11 cellular contexts compared by ENCODE assay signal in the genomic region with DNA sequence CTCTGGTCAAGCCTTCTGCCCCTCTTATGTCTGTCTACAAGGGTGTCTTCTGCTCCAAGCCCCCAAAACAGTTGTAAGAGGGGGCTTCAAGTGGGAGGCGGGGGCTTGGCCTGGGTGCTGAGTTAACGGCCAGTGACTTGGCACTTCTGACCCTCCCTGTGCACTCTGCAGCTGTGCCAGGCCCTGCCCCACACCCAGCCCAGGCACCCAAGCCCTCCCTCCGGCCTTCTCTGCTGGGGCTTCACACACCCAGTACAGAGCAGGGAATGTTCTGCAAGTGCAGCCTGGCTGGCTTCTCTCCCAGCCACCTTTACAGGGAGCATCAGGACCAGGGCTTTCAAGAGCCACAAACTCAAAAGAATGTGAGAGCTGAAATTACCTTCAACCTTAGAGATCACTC. TPM values are rescaled to one million over a fixed set of nuclear protein-coding genes. Genes with fewer than 3 reads are reported as not detected.
DNase-seq lines count a peak whose midpoint lies in the region; ATAC-seq and TF ChIP-seq lines count a peak whose summit lies in the region.
"Had no signal": no experiment of that assay in that cellular context is flagged by ENCODE, and none has a peak within 500 bp of the region (broad histone marks: within the 10 kb centered on the region; RNA-seq: fewer than 3 reads in every experiment).

No MANE protein-coding gene starts in this region.

- H2AFZ ChIP-seq in GM23338: no peak overlapping the region

- H3K4me3 ChIP-seq in GM23338: no peak overlapping the region
- H3K4me3 ChIP-seq in naive thymus-derived CD4-positive, alpha-beta T cell (ENCODE audit: low read length): no peak overlapping the region
- H3K4me3 ChIP-seq in lower leg skin (ENCODE audit: low read depth, poor library complexity, severe bottlenecking): no peak overlapping the region

- peaks cover 10% of the 10 kb centered on the region; the same call in 1 of the 2 replicates for H3K27me3 ChIP-seq in GM23338 (ENCODE audit: insufficient read depth)
- peaks cover 0 to 10% of the 10 kb centered on the region in 2 donors for H3K27me3 ChIP-seq in naive thymus-derived CD4-positive, alpha-beta T cell (ENCODE audit: control insufficient read depth in 2 of 2, insufficient read depth in 2 of 2, low read length in 2 of 2)

- 61 to 80% methylated on average over 3 of the region's 3 CpGs for WGBS in lower leg skin, 2 donors

- H3K27me3 Mint-ChIP-seq in CD14-positive monocyte (ENCODE audit: low read depth in 3 of 3) (peaks cover 0 to 18% (median 10%) of the 10 kb centered on the region in 3 donors), GM23338 (ENCODE audit: insufficient read depth, low read depth, poor library complexity) (peaks cover 18% of the 10 kb centered on the region)
- peaks cover 4% of the 10 kb centered on the region for H3K27me3 Mint-ChIP-seq in activated naive CD8-positive, alpha-beta T cell
- peaks cover 6 to 23% (median 8%) of the 10 kb centered on the region in 5 donors for H3K27me3 Mint-ChIP-seq in naive thymus-derived CD4-positive, alpha-beta T cell

- H3K4me2 ChIP-seq in GM23338: 0 out of 2 replicates have a peak overlapping the region, but pooled peaks have one; percentile 12

- H3K4me1 ChIP-seq in GM23338 (ENCODE audit: insufficient read depth): peaks cover 23% of the 10 kb centered on the region
- peaks cover 46 to 66% of the 10 kb centered on the region in 2 donors for H3K4me1 ChIP-seq in naive thymus-derived CD4-positive, alpha-beta T cell (ENCODE audit: control insufficient read depth in 2 of 2, insufficient read depth in 2 of 2, low read length in 2 of 2)

- no peak for TF ChIP-seq POLR2A in lower leg skin (IDR thresholded peaks at IDR 0.05)

- CTCF ChIA-PET in naive thymus-derived CD4-positive, alpha-beta T cell (lab: Charles Lee): interaction anchor here (0.6 kb wide), 1 partner anchor 24 kb away, joined by 4 read pairs; no protein-coding TSS in a partner anchor

- H3K4me3 Mint-ChIP-seq in CD14-positive monocyte (peak overlapping the region; percentile 69 to 86), GM23338 (no peak overlapping the region)
- H3K4me3 Mint-ChIP-seq in activated naive CD8-positive, alpha-beta T cell: peak overlapping the region; percentile 60
- H3K4me3 Mint-ChIP-seq in naive thymus-derived CD4-positive, alpha-beta T cell: peak overlapping the region; percentile 69 to 88 (median 78)
- H3K4me3 Mint-ChIP-seq: HFFc6 had no signal

- peaks cover 3% of the 10 kb centered on the region; the same call in 1 of the 2 replicates for H4K20me1 ChIP-seq in GM23338 (replicated peaks; ENCODE audit: insufficient read depth)

- DNase-seq in CD14-positive monocyte (ENCODE audit: low spot score) (no peak), GM23338 (ENCODE audit: low spot score) (no peak), NCI-H2171 treated with DMSO at 0.1 percent for 48 hours (lab: John Stamatoyannopoulos, UW) (no peak), lower leg skin (ENCODE audit: low spot score in 2 of 2) (no peak), GM20000 (ENCODE audit: low spot score) (no peak), SIG-M5 treated with dmso at 0.1 percent for 504 hours (lab: John Stamatoyannopoulos, UW; ENCODE audit: unreplicated experiment) (no peak)
- no peak for DNase-seq in naive thymus-derived CD4-positive, alpha-beta T cell
- DNase-seq: HFFc6, NCI-H1105 had no signal

- TF ChIP-seq CTCF in CD14-positive monocyte (IDR thresholded peaks at IDR 0.05): no peak
- TF ChIP-seq CTCF in GM23338 (conservative IDR thresholded peaks at IDR 0.05; ENCODE audit: low read depth in 2 of 2): no peak
- no peak for TF ChIP-seq CTCF in lower leg skin (IDR thresholded peaks at IDR 0.05)
- no peak for TF ChIP-seq CTCF in GM20000 (IDR thresholded peaks at IDR 0.05; ENCODE audit: extremely low read depth, missing control alignments)

- H3K9me3 Mint-ChIP-seq in CD14-positive monocyte (peaks cover 0 to 5% (median 0%) of the 10 kb centered on the region in 7 donors), GM23338 (no peaks in the 10 kb centered on the region; the same call in 2 of the 3 replicates)
- H3K9me3 Mint-ChIP-seq in activated naive CD8-positive, alpha-beta T cell (ENCODE audit: low read depth): no peaks in the 10 kb centered on the region
- H3K9me3 Mint-ChIP-seq in naive thymus-derived CD4-positive, alpha-beta T cell: peaks cover 0 to 2% (median 0%) of the 10 kb centered on the region in 11 donors
- H3K9me3 Mint-ChIP-seq: HFFc6 had no signal

- H3K27ac ChIP-seq in GM23338 (ENCODE audit: low read depth): no peak overlapping the region
- H3K27ac ChIP-seq in naive thymus-derived CD4-positive, alpha-beta T cell (ENCODE audit: low read depth, low read length): peak overlapping the region; percentile 63

- H3K4me1 Mint-ChIP-seq in CD14-positive monocyte (peaks cover 85% of the 10 kb centered on the region), GM23338 (peaks cover 30% of the 10 kb centered on the region)
- peaks cover 68% of the 10 kb centered on the region for H3K4me1 Mint-ChIP-seq in activated naive CD8-positive, alpha-beta T cell (ENCODE audit: low read depth)
- peaks cover 55 to 78% (median 71%) of the 10 kb centered on the region in 7 donors for H3K4me1 Mint-ChIP-seq in naive thymus-derived CD4-positive, alpha-beta T cell

- H3K36me3 ChIP-seq in GM23338 (ENCODE audit: insufficient read depth): no peaks in the 10 kb centered on the region
- no peaks in the 10 kb centered on the region for H3K36me3 ChIP-seq in naive thymus-derived CD4-positive, alpha-beta T cell (ENCODE audit: control insufficient read depth in 2 of 3, insufficient read depth in 3 of 3, low read length in 3 of 3)

- H3K9me3 ChIP-seq in naive thymus-derived CD4-positive, alpha-beta T cell (ENCODE audit: control insufficient read depth in 2 of 3, low read length in 3 of 3): no peaks in the 10 kb centered on the region

- H3K36me3 Mint-ChIP-seq in CD14-positive monocyte (peaks cover 16 to 33% of the 10 kb centered on the region in 2 donors), GM23338 (ENCODE audit: low read depth) (no peaks in the 10 kb centered on the region)
- H3K36me3 Mint-ChIP-seq in activated naive CD8-positive, alpha-beta T cell: no peaks in the 10 kb centered on the region
- peaks cover 0 to 4% (median 0%) of the 10 kb centered on the region in 5 donors for H3K36me3 Mint-ChIP-seq in naive thymus-derived CD4-positive, alpha-beta T cell

- intact Hi-C loops in CD14-positive monocyte (cut with micrococcal nuclease) (loop anchor here (2.0 to 5.0 kb wide), 3 partner anchors 17 to 35 kb away; partner anchors contain the start of gene IL17RA (in 1 of the 2)), lower leg skin (cut with DNase I; ENCODE audit: low total_unique reads) (no loop called here)
- intact Hi-C loops in naive thymus-derived CD4-positive, alpha-beta T cell (cut with micrococcal nuclease): loop anchor here (2.0 kb wide), 3 partner anchors 13 to 41 kb away; partner anchors contain the start of gene HDHD5 (in 2 of the 2)

- H3K79me2 ChIP-seq in GM23338 (replicated peaks; ENCODE audit: insufficient read depth): no peaks in the 10 kb centered on the region

- H3K9me2 ChIP-seq in GM23338 (ENCODE audit: insufficient read depth): no peaks in the 10 kb centered on the region

- peak overlapping the region; percentile 90 to 96 (median 95) for H3K27ac Mint-ChIP-seq in CD14-positive monocyte
- no peak overlapping the region for H3K27ac Mint-ChIP-seq in GM23338
- peak overlapping the region; percentile 55 for H3K27ac Mint-ChIP-seq in activated naive CD8-positive, alpha-beta T cell
- H3K27ac Mint-ChIP-seq in naive thymus-derived CD4-positive, alpha-beta T cell: peak overlapping the region; percentile 63 to 92 (median 82)
- H3K27ac Mint-ChIP-seq: HFFc6 had no signal

- ATAC-seq in GM23338: no peak
- no peak for ATAC-seq in naive thymus-derived CD4-positive, alpha-beta T cell

- POLR2A ChIA-PET in naive thymus-derived CD4-positive, alpha-beta T cell (lab: Charles Lee): interaction anchor here (0.6 to 16.1 kb wide), 8 partner anchors 11 to 54 kb away, joined by 3 to 114 read pairs (median 3); no protein-coding TSS in a partner anchor

- H3F3A ChIP-seq in GM23338 (replicated peaks; ENCODE audit: low read depth): peaks cover 15% of the 10 kb centered on the region; the same call in 1 of the 2 replicates

TF ChIP-seq in GM23338, 12 proteins besides CTCF, POLR2A, EP300 and RAD21 (continues in another document):
- no peak for TF ChIP-seq EZH2phosphoT487 (IDR thresholded peaks at IDR 0.05; ENCODE audit: unreplicated experiment)

RNA-seq across cellular contexts. Expression of gene TMEM121B, which starts 3.8 kb away (rescaled TPM):
- polyA plus RNA-seq in CD14-positive monocyte (1 to 10 TPM; 1.4 to 1.9 TPM), GM23338 (2016; fragmentation: Nextera tagmentation; extraction: Ambion mirVana) (2.0 and 2.4 TPM in 2 replicates)
- 6.4 and 7.2 TPM in 2 replicates for total RNA-seq in GM23338 (2014; rRNA removed; shearing (Covaris generic))
- 1 to 10 TPM in 1 of 5 experiments, under 1 TPM in 4; 0.13 to 2.6 (median 0.24) TPM for total RNA-seq in naive thymus-derived CD4-positive, alpha-beta T cell
- not detected for polyA plus RNA-seq in naive thymus-derived CD4-positive, alpha-beta T cell
- 1 to 10 TPM in 2 of 4 donors, under 1 TPM in 2; 0.53 to 2.6 (median 1.0) TPM for total RNA-seq in lower leg skin
- polyA plus RNA-seq: keratinocyte had no signal

RNA-seq across cellular contexts. Expression of gene IL17RA, which starts 32.6 kb away (rescaled TPM):
- polyA plus RNA-seq in CD14-positive monocyte (100 to 1,000 TPM in 1 of 2 donors, 10 to 100 TPM in 1; 68.3 to 118 TPM), GM23338 (2016; fragmentation: Nextera tagmentation; extraction: Ambion mirVana) (3.2 TPM in 2 replicates)
- 9.6 and 11.9 TPM in 2 replicates for total RNA-seq in GM23338 (2014; rRNA removed; shearing (Covaris generic))
- total RNA-seq in naive thymus-derived CD4-positive, alpha-beta T cell: 10 to 100 TPM; 51.9 to 91.8 (median 76.5) TPM
- polyA plus RNA-seq in naive thymus-derived CD4-positive, alpha-beta T cell: 10 to 100 TPM; 45.8 to 69.8 TPM
- 10 to 100 TPM; 17.6 to 30.6 (median 21.3) TPM for total RNA-seq in lower leg skin

RNA-seq across cellular contexts. Expression of gene HDHD5, which starts 41.7 kb away (rescaled TPM):
- 100 to 1,000 TPM in 1 of 2 donors, 10 to 100 TPM in 1; 79.9 to 119 TPM for polyA plus RNA-seq in CD14-positive monocyte
- 102 and 116 TPM in 2 replicates for total RNA-seq in GM23338 (2014; rRNA removed; shearing (Covaris generic))
- 54.9 and 70.0 TPM in 2 replicates for polyA plus RNA-seq in GM23338 (2016; fragmentation: Nextera tagmentation; extraction: Ambion mirVana)
- 10 to 100 TPM; 18.8 to 50.9 (median 26.2) TPM for total RNA-seq in naive thymus-derived CD4-positive, alpha-beta T cell
- polyA plus RNA-seq in naive thymus-derived CD4-positive, alpha-beta T cell: 10 to 100 TPM; 67.5 to 78.7 TPM
- 10 to 100 TPM; 36.8 to 50.4 (median 39.7) TPM for total RNA-seq in lower leg skin
